21 cellular contexts compared by ENCODE assay signal in genomic region chr17:56434610-56435009, GRCh38.
"Had no signal": no experiment of that assay in that cellular context is flagged by ENCODE, and none has a peak within 500 bp of the region (broad histone marks: within the 10 kb centered on the region; RNA-seq: fewer than 3 reads in every experiment).

No MANE protein-coding gene starts in this region.

- H3K4me1 ChIP-seq: esophagus squamous epithelium, left lung, right lobe of liver, tibial artery had no signal

- H3K27ac Mint-ChIP-seq: activated naive CD4-positive, alpha-beta T cell treated with anti-CD3 and anti-CD28 coated beads, Interleukin-2, amount 10 ng/mL, durations not matched to agents 7 days and 5 days; activated T-cell treated with anti-CD3 and anti-CD28 coated beads, Interleukin-2, amount 50 U/mL, for 24 hours; activated T-helper 2 cell treated with anti-CD3 and anti-CD28 coated beads, Interferon-gamma antibody, Interleukin-2, Interleukin-4, amounts not matched to agents 10 μg/mL and 5 μg/mL and 100 μg/mL, durations not matched to agents 14 hours and 24 hours and 36 hours; endodermal cell; naive thymus-derived CD4-positive, alpha-beta T cell; stimulated activated naive CD8-positive, alpha-beta T cell treated with anti-CD3 and anti-CD28 coated beads, Interleukin-15, Interleukin-2, amounts not matched to agents 100 ng/mL and 50 ng/mL, for 24 hours had no signal

- H3K27me3 ChIP-seq: esophagus squamous epithelium, left lung, right lobe of liver, tibial artery had no signal

- ATAC-seq: left lung; naive thymus-derived CD4-positive, alpha-beta T cell; right lobe of liver had no signal

- H3K36me3 ChIP-seq: esophagus squamous epithelium, left lung, right lobe of liver, tibial artery had no signal

- H3K9me3 Mint-ChIP-seq: activated naive CD4-positive, alpha-beta T cell treated with anti-CD3 and anti-CD28 coated beads, Interleukin-2, amount 10 ng/mL, durations not matched to agents 7 days and 5 days; activated T-cell treated with anti-CD3 and anti-CD28 coated beads, Interleukin-2, amount 50 U/mL, for 24 hours; activated T-helper 2 cell treated with anti-CD3 and anti-CD28 coated beads, Interferon-gamma antibody, Interleukin-2, Interleukin-4, amounts not matched to agents 10 μg/mL and 5 μg/mL and 100 μg/mL, durations not matched to agents 14 hours and 24 hours and 36 hours; endodermal cell; neural crest cell; stimulated activated naive CD8-positive, alpha-beta T cell treated with anti-CD3 and anti-CD28 coated beads, Interleukin-15, Interleukin-2, amounts not matched to agents 100 ng/mL and 50 ng/mL, for 24 hours had no signal

- H3K4me3 ChIP-seq: esophagus squamous epithelium, left lung, lung, right lobe of liver, skin epidermis, tibial artery had no signal

- H3K4me3 Mint-ChIP-seq: activated naive CD4-positive, alpha-beta T cell treated with anti-CD3 and anti-CD28 coated beads, Interleukin-2, amount 10 ng/mL, durations not matched to agents 7 days and 5 days; activated T-cell treated with anti-CD3 and anti-CD28 coated beads, Interleukin-2, amount 50 U/mL, for 24 hours; endodermal cell; naive thymus-derived CD4-positive, alpha-beta T cell; neural crest cell; stimulated activated naive CD8-positive, alpha-beta T cell treated with anti-CD3 and anti-CD28 coated beads, Interleukin-15, Interleukin-2, amounts not matched to agents 100 ng/mL and 50 ng/mL, for 24 hours had no signal

- H3K4me1 Mint-ChIP-seq: activated naive CD4-positive, alpha-beta T cell treated with anti-CD3 and anti-CD28 coated beads, Interleukin-2, amount 10 ng/mL, durations not matched to agents 7 days and 5 days; naive thymus-derived CD4-positive, alpha-beta T cell had no signal

- DNase-seq: activated CD4-positive, alpha-beta T cell treated with anti-CD3 and anti-CD28 coated beads for 1 hour; activated CD4-positive, alpha-beta T cell treated with anti-CD3 and anti-CD28 coated beads, Interleukin-2, amount 50 U/mL, for 1 hour; activated naive CD4-positive, alpha-beta T cell treated with anti-CD3 and anti-CD28 coated beads, Interleukin-2, amount 10 ng/mL, durations not matched to agents 7 days and 5 days; activated T-cell treated with anti-CD3 and anti-CD28 coated beads, Interleukin-2, amount 50 U/mL, for 24 hours; amygdala; cortex of kidney; endodermal cell; esophagus squamous epithelium; foreskin fibroblast; left lung; naive thymus-derived CD4-positive, alpha-beta T cell; posterior cingulate gyrus; right lobe of liver; stimulated activated CD4-positive, alpha-beta T cell treated with anti-CD3 and anti-CD28 coated beads, Interleukin-1b, Interleukin-23, amount 100 ng/mL, for 48 hours; substantia nigra; tibial artery had no signal

- H3K9me3 ChIP-seq: esophagus squamous epithelium, left lung, right lobe of liver, tibial artery had no signal

- H3K27ac ChIP-seq: esophagus squamous epithelium, left lung, right lobe of liver, skin epidermis, tibial artery had no signal

- H3K36me3 Mint-ChIP-seq: activated naive CD4-positive, alpha-beta T cell treated with anti-CD3 and anti-CD28 coated beads, Interleukin-2, amount 10 ng/mL, durations not matched to agents 7 days and 5 days; naive thymus-derived CD4-positive, alpha-beta T cell had no signal
